Comparison of ENCODE assay signal across 10 cellular contexts in genomic region chr14:60652674-60653387, GRCh38. TPM values are rescaled to one million over a fixed set of nuclear protein-coding genes. Genes with fewer than 3 reads are reported as not detected.
DNase-seq lines count a peak whose midpoint lies in the region; ATAC-seq and TF ChIP-seq lines count a peak whose summit lies in the region.
"Had no signal": no experiment of that assay in that cellular context is flagged by ENCODE, and none has a peak within 500 bp of the region (broad histone marks: within the 10 kb centered on the region; RNA-seq: fewer than 3 reads in every experiment).

No MANE protein-coding gene starts in this region.

- DNase-seq in NCI-H146 treated with DMSO at 0.1 percent for 48 hours (lab: John Stamatoyannopoulos, UW; ENCODE audit: unreplicated experiment): peak; percentile 11
- no peak for DNase-seq in NCI-H146 (lab: John Stamatoyannopoulos, UW)
- DNase-seq in NCI-H1105 treated with DMSO at 0.1 percent for 48 hours (lab: John Stamatoyannopoulos, UW): peak; percentile 62
- DNase-seq in central memory CD8-positive, alpha-beta T cell (ENCODE audit: low spot score in 2 of 2): no peak
- DNase-seq in osteocyte (ENCODE audit: extremely low spot score, unreplicated experiment): no peak
- no peak for DNase-seq in omental fat pad (ENCODE audit: low spot score)
- DNase-seq in foreskin keratinocyte: no peak
- DNase-seq: stimulated activated CD4-positive, alpha-beta T cell treated with anti-CD3 and anti-CD28 coated beads, Interleukin-1b, Interleukin-23, amount 100 ng/mL, for 48 hours had no signal

- H3K4me3 Mint-ChIP-seq in central memory CD8-positive, alpha-beta T cell: peak overlapping the region; percentile 15
- peak overlapping the region; percentile 99 for H3K4me3 Mint-ChIP-seq in osteocyte (ENCODE audit: unreplicated experiment)

- no peak for ATAC-seq in central memory CD8-positive, alpha-beta T cell (replicated peaks; ENCODE audit: extremely low read depth, poor library complexity, severe bottlenecking)
- ATAC-seq in GM19395 (IDR thresholded peaks at IDR 0.05; ENCODE audit: unreplicated experiment) (no peak), omental fat pad (ENCODE audit: low FRiP score) (no peak), foreskin keratinocyte (no peak)

- peaks cover 100% of the 10 kb centered on the region for H3K27me3 ChIP-seq in foreskin keratinocyte

- H3K4me1 Mint-ChIP-seq in central memory CD8-positive, alpha-beta T cell: peaks cover 32% of the 10 kb centered on the region
- H3K4me1 Mint-ChIP-seq in osteocyte (ENCODE audit: unreplicated experiment): peaks cover 68% of the 10 kb centered on the region

- H3K9me3 Mint-ChIP-seq in central memory CD8-positive, alpha-beta T cell: no peaks in the 10 kb centered on the region
- H3K9me3 Mint-ChIP-seq in osteocyte (ENCODE audit: unreplicated experiment): no peaks in the 10 kb centered on the region

- peaks cover 5% of the 10 kb centered on the region for H3K4me1 ChIP-seq in foreskin keratinocyte

- H3K27ac Mint-ChIP-seq in central memory CD8-positive, alpha-beta T cell (ENCODE audit: low read depth): no peak overlapping the region
- H3K27ac Mint-ChIP-seq in osteocyte (ENCODE audit: unreplicated experiment): peak overlapping the region; percentile 99

- H3K27ac ChIP-seq in foreskin keratinocyte: no peak overlapping the region
- H3K27ac ChIP-seq: RWPE1 had no signal

- H3K36me3 Mint-ChIP-seq in central memory CD8-positive, alpha-beta T cell (ENCODE audit: insufficient read depth): peaks cover 3% of the 10 kb centered on the region
- H3K36me3 Mint-ChIP-seq in osteocyte (ENCODE audit: unreplicated experiment): peaks cover 6% of the 10 kb centered on the region

- peaks cover 95% of the 10 kb centered on the region for H3K27me3 Mint-ChIP-seq in central memory CD8-positive, alpha-beta T cell
- H3K27me3 Mint-ChIP-seq in osteocyte (ENCODE audit: unreplicated experiment): no peaks in the 10 kb centered on the region

- no peak for TF ChIP-seq CTCF in osteocyte (IDR thresholded peaks at IDR 0.05)
- TF ChIP-seq CTCF in omental fat pad (IDR thresholded peaks at IDR 0.05): no peak
- TF ChIP-seq CTCF in foreskin keratinocyte (conservative IDR thresholded peaks at IDR 0.05): no peak

RNA-seq across cellular contexts. Expression of gene SIX1, which starts 3.6 kb away (rescaled TPM):
- 339 and 340 TPM in 2 replicates for total RNA-seq in osteocyte
- 1 to 10 TPM in 3 of 4 donors, under 1 TPM in 1; 0.72 to 3.3 (median 1.0) TPM for total RNA-seq in omental fat pad
- not detected in 2 replicates for total RNA-seq in foreskin keratinocyte
- not detected in 2 replicates for polyA plus RNA-seq in foreskin keratinocyte

Comparison
In these comparisons a context has a peak if more than half of its experiments do, and no peak if none do; other contexts are left out.
1. DNase-seq: peak in NCI-H146 treated with DMSO at 0.1 percent for 48 hours (single experiment) and NCI-H1105 treated with DMSO at 0.1 percent for 48 hours (single experiment); none in NCI-H146 (single experiment), central memory CD8-positive, alpha-beta T cell (0 of 2), osteocyte (single experiment), omental fat pad (single experiment) and foreskin keratinocyte (0 of 2).
2. RNA of gene SIX1, which starts 3.6 kb away (total RNA-seq): 339 to 340 TPM in osteocyte; 0.72 to 3.3 TPM in omental fat pad and not detected in foreskin keratinocyte; every median in the first group is over 10 times any median in the second.